In genomic region chr19:32373614-32374295, GRCh38 we compare ENCODE assay signal across 8 cellular contexts. TPM values are rescaled to one million over a fixed set of nuclear protein-coding genes. Genes with fewer than 3 reads are reported as not detected.
DNase-seq lines count a peak whose midpoint lies in the region; ATAC-seq and TF ChIP-seq lines count a peak whose summit lies in the region.

No MANE protein-coding gene starts in this region.

- POLR2A ChIA-PET in activated CD4-positive, alpha-beta memory T cell treated with anti-CD3 and anti-CD28 coated beads, Interleukin-2, amount 10 ng/mL, durations not matched to agents 7 days and 5 days (lab: Charles Lee), result no interaction called here

- H3K27me3 ChIP-seq in SJCRH30, result no peaks in the 10 kb centered on the region

- no peaks in the 10 kb centered on the region for H3K9me3 ChIP-seq in SJCRH30 (replicated peaks)

- peaks cover 41% of the 10 kb centered on the region for H3K36me3 ChIP-seq in SJCRH30

- H3K36me3 Mint-ChIP-seq in stimulated activated memory B cell treated with anti-CD40 and anti-IgM and Interleukin-4, amounts not matched to agents 10 μg/mL and 1 μg/mL and 100 μg/mL, for 72 hours, result peaks cover 69% of the 10 kb centered on the region
- peaks cover 63% of the 10 kb centered on the region for H3K36me3 Mint-ChIP-seq in activated CD4-positive, alpha-beta memory T cell treated with anti-CD3 and anti-CD28 coated beads, Interleukin-2, amount 10 ng/mL, durations not matched to agents 7 days and 5 days (ENCODE audit: low read depth)

- ATAC-seq in HG03175 (IDR thresholded peaks at IDR 0.05; ENCODE audit: unreplicated experiment) (no peak), GM19351 (IDR thresholded peaks at IDR 0.05; ENCODE audit: unreplicated experiment) (no peak)
- ATAC-seq in stimulated activated memory B cell treated with anti-CD40 and anti-IgM and Interleukin-4, amounts not matched to agents 10 μg/mL and 1 μg/mL and 100 μg/mL, for 72 hours, result no peak

- H3K27ac ChIP-seq in SJCRH30, result peak overlapping the region; percentile 62

- no peak overlapping the region for H3K27ac Mint-ChIP-seq in stimulated activated memory B cell treated with anti-CD40 and anti-IgM and Interleukin-4, amounts not matched to agents 10 μg/mL and 1 μg/mL and 100 μg/mL, for 72 hours
- H3K27ac Mint-ChIP-seq in activated CD4-positive, alpha-beta memory T cell treated with anti-CD3 and anti-CD28 coated beads, Interleukin-2, amount 10 ng/mL, durations not matched to agents 7 days and 5 days, result no peak overlapping the region

- H3K4me3 Mint-ChIP-seq in stimulated activated memory B cell treated with anti-CD40 and anti-IgM and Interleukin-4, amounts not matched to agents 10 μg/mL and 1 μg/mL and 100 μg/mL, for 72 hours, result no peak overlapping the region
- no peak overlapping the region for H3K4me3 Mint-ChIP-seq in activated CD4-positive, alpha-beta memory T cell treated with anti-CD3 and anti-CD28 coated beads, Interleukin-2, amount 10 ng/mL, durations not matched to agents 7 days and 5 days

- DNase-seq in HFF-Myc (ENCODE audit: extremely low read depth, low read depth) (peak; percentile 96), SJCRH30 (peak; percentile 79), foreskin fibroblast (peak; percentile 97), retinal pigment epithelial cell (ENCODE audit: low read depth) (peak; percentile 92)
- DNase-seq in activated CD4-positive, alpha-beta memory T cell treated with anti-CD3 and anti-CD28 coated beads, Interleukin-2, amount 10 ng/mL, durations not matched to agents 7 days and 5 days, result no peak

- CTCF ChIA-PET in activated CD4-positive, alpha-beta memory T cell treated with anti-CD3 and anti-CD28 coated beads, Interleukin-2, amount 10 ng/mL, durations not matched to agents 7 days and 5 days (lab: Charles Lee), result no interaction called here

- no peak for TF ChIP-seq CTCF in HFF-Myc (IDR thresholded peaks at IDR 0.05; ENCODE audit: low read depth, low read length, missing control alignments)
- no peak for TF ChIP-seq CTCF in foreskin fibroblast (IDR thresholded peaks at IDR 0.05; ENCODE audit: low read depth, low read length)
- no peak for TF ChIP-seq CTCF in retinal pigment epithelial cell (conservative IDR thresholded peaks at IDR 0.05; ENCODE audit: low read depth, low read length)

- H3K4me3 ChIP-seq in HFF-Myc (replicated peaks; ENCODE audit: low read depth, low read length) (no peak overlapping the region), SJCRH30 (no peak overlapping the region), foreskin fibroblast (ENCODE audit: low read depth in 1 of 2, low read length in 2 of 2) (peak overlapping the region in 1 of 2 donors; percentile 0), retinal pigment epithelial cell (ENCODE audit: low read length) (no peak overlapping the region)

- no peaks in the 10 kb centered on the region for H3K4me1 Mint-ChIP-seq in stimulated activated memory B cell treated with anti-CD40 and anti-IgM and Interleukin-4, amounts not matched to agents 10 μg/mL and 1 μg/mL and 100 μg/mL, for 72 hours
- peaks cover 1% of the 10 kb centered on the region for H3K4me1 Mint-ChIP-seq in activated CD4-positive, alpha-beta memory T cell treated with anti-CD3 and anti-CD28 coated beads, Interleukin-2, amount 10 ng/mL, durations not matched to agents 7 days and 5 days

- H3K4me1 ChIP-seq in SJCRH30, result peaks cover 21% of the 10 kb centered on the region

- no peaks in the 10 kb centered on the region for H3K9me3 Mint-ChIP-seq in stimulated activated memory B cell treated with anti-CD40 and anti-IgM and Interleukin-4, amounts not matched to agents 10 μg/mL and 1 μg/mL and 100 μg/mL, for 72 hours
- H3K9me3 Mint-ChIP-seq in activated CD4-positive, alpha-beta memory T cell treated with anti-CD3 and anti-CD28 coated beads, Interleukin-2, amount 10 ng/mL, durations not matched to agents 7 days and 5 days, result no peaks in the 10 kb centered on the region

- no peaks in the 10 kb centered on the region for H3K27me3 Mint-ChIP-seq in stimulated activated memory B cell treated with anti-CD40 and anti-IgM and Interleukin-4, amounts not matched to agents 10 μg/mL and 1 μg/mL and 100 μg/mL, for 72 hours
- no peaks in the 10 kb centered on the region for H3K27me3 Mint-ChIP-seq in activated CD4-positive, alpha-beta memory T cell treated with anti-CD3 and anti-CD28 coated beads, Interleukin-2, amount 10 ng/mL, durations not matched to agents 7 days and 5 days

RNA-seq across cellular contexts. Expression of gene ZNF507, which starts 28.3 kb away (rescaled TPM):
- total RNA-seq in SJCRH30 (2014; rRNA removed; shearing (Covaris generic)), result 19.2 and 22.5 TPM in 2 replicates
- 10 to 100 TPM; 23.4 to 23.7 TPM for total RNA-seq in activated CD4-positive, alpha-beta memory T cell treated with anti-CD3 and anti-CD28 coated beads, Interleukin-2, amount 10 ng/mL, durations not matched to agents 7 days and 5 days

RNA-seq across cellular contexts. Expression of gene DPY19L3, which starts 31.8 kb away (rescaled TPM):
- 34.6 and 36.8 TPM in 2 replicates for total RNA-seq in SJCRH30 (2014; rRNA removed; shearing (Covaris generic))
- 1 to 10 TPM; 8.3 to 9.5 TPM for total RNA-seq in activated CD4-positive, alpha-beta memory T cell treated with anti-CD3 and anti-CD28 coated beads, Interleukin-2, amount 10 ng/mL, durations not matched to agents 7 days and 5 days
